In the genomic region with DNA sequence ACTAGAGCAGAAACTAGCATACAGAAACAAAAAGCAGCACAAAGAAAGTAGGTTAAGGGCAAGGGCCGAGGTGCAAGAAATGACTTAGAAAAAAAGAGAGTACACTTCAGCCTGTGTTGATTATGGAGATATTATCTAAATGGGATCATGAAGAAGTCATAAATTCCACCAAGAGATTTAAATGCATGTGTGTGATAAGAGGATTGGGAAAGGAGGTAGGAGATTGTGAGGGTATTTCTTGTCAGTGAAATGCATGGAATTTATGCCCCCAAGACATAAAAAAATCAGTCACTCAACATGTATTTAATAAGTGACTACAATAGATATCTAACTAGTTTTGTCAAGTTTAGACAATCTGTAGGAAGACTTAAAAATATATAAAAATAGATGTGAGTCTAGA, we compare ENCODE assay signal across 1 cellular context.
TF ChIP-seq lines count a peak whose summit lies in the region.

No MANE protein-coding gene starts in this region.

TF ChIP-seq in GM23338, 12 proteins besides CTCF, POLR2A, EP300 and RAD21 (continued from another document):
- no peak for TF ChIP-seq EZH2phosphoT487 (IDR thresholded peaks at IDR 0.05; ENCODE audit: unreplicated experiment)
- no peak for TF ChIP-seq EZH2 (IDR thresholded peaks at IDR 0.05; ENCODE audit: low read depth, unreplicated experiment)
